Comparison of ENCODE assay signal across 31 cellular contexts in genomic region chr19:56905616-56906015, GRCh38.
"Had no signal": no experiment of that assay in that cellular context is flagged by ENCODE, and none has a peak within 500 bp of the region (broad histone marks: within the 10 kb centered on the region; RNA-seq: fewer than 3 reads in every experiment).

No MANE protein-coding gene starts in this region.

- H3K4me3 ChIP-seq: ascending aorta, breast epithelium had no signal

- H3K27me3 ChIP-seq: ascending aorta, brain microvascular endothelial cell, breast epithelium had no signal

- DNase-seq: activated CD4-positive, alpha-beta memory T cell treated with anti-CD3 and anti-CD28 coated beads, Interleukin-2, amount 10 ng/mL, durations not matched to agents 7 days and 5 days; activated CD4-positive, alpha-beta T cell treated with anti-CD3 and anti-CD28 coated beads for 1 hour; activated CD4-positive, alpha-beta T cell treated with anti-CD3 and anti-CD28 coated beads for 36 hours; activated CD4-positive, alpha-beta T cell treated with anti-CD3 and anti-CD28 coated beads for 48 hours; activated CD4-positive, alpha-beta T cell treated with anti-CD3 and anti-CD28 coated beads, Interleukin-2, amount 10 ng/mL, durations not matched to agents 7 days and 5 days; activated CD4-positive, alpha-beta T cell treated with anti-CD3 and anti-CD28 coated beads, Interleukin-2, amount 50 U/mL, for 48 hours; activated CD4-positive, CD25-positive, alpha-beta regulatory T cell; activated CD8-positive, alpha-beta memory T cell treated with anti-CD3 and anti-CD28 coated beads for 24 hours; activated CD8-positive, alpha-beta memory T cell treated with anti-CD3 and anti-CD28 coated beads, Interleukin-2, amount 10 ng/mL, durations not matched to agents 7 days and 5 days; activated CD8-positive, alpha-beta memory T cell treated with anti-CD3 and anti-CD28 coated beads, Interleukin-2, amount 50 U/mL, for 48 hours; activated CD8-positive, alpha-beta T cell treated with anti-CD3 and anti-CD28 coated beads, Interleukin-2, amount 10 ng/mL, durations not matched to agents 7 days and 5 days; activated effector memory CD4-positive, alpha-beta T cell treated with Interleukin-2 at 50 U/mL for 16 hours; activated gamma-delta T cell; activated naive CD4-positive, alpha-beta T cell treated with anti-CD3 and anti-CD28 coated beads, Interleukin-2, amount 10 ng/mL, durations not matched to agents 7 days and 5 days; activated naive CD4-positive, alpha-beta T cell treated with Interleukin-2 at 50 U/mL for 16 hours; activated naive CD8-positive, alpha-beta T cell treated with anti-CD3 and anti-CD28 coated beads, Interleukin-2, amount 10 ng/mL, durations not matched to agents 7 days and 5 days; activated naive CD8-positive, alpha-beta T cell treated with anti-CD3 and anti-CD28 coated beads, Interleukin-2, amount 50 U/mL, for 24 hours; activated T-cell treated with anti-CD3 and anti-CD28 coated beads, Interleukin-2, amount 50 U/mL, for 24 hours; activated T-cell treated with anti-CD3 and anti-CD28 coated beads, Interleukin-2, amount 50 U/mL, for 48 hours; amygdala; anterior cingulate cortex; brain microvascular endothelial cell; central memory CD4-positive, alpha-beta T cell; T-helper 1 cell; T-helper 2 cell; T-helper 9 cell had no signal

- H3K9me3 ChIP-seq: ascending aorta had no signal

- H3K36me3 ChIP-seq: ascending aorta, brain microvascular endothelial cell, breast epithelium had no signal

- H3K27ac ChIP-seq: ascending aorta, brain microvascular endothelial cell, breast epithelium, VCaP had no signal

- ATAC-seq: activated CD4-positive, alpha-beta T cell treated with anti-CD3 and anti-CD28 coated beads for 36 hours; activated CD4-positive, CD25-positive, alpha-beta regulatory T cell treated with anti-CD3 and anti-CD28 coated beads, Interleukin-2, amount 50 U/mL, for 24 hours; activated CD8-positive, alpha-beta memory T cell treated with anti-CD3 and anti-CD28 coated beads, Interleukin-2, amount 10 ng/mL, durations not matched to agents 7 days and 5 days; activated CD8-positive, alpha-beta T cell treated with anti-CD3 and anti-CD28 coated beads, Interleukin-2, amount 10 ng/mL, durations not matched to agents 7 days and 5 days; activated naive CD8-positive, alpha-beta T cell treated with anti-CD3 and anti-CD28 coated beads, Interleukin-2, amount 50 U/mL, for 24 hours; WTC11 had no signal
